9 cellular contexts compared by ENCODE assay signal in the genomic region with DNA sequence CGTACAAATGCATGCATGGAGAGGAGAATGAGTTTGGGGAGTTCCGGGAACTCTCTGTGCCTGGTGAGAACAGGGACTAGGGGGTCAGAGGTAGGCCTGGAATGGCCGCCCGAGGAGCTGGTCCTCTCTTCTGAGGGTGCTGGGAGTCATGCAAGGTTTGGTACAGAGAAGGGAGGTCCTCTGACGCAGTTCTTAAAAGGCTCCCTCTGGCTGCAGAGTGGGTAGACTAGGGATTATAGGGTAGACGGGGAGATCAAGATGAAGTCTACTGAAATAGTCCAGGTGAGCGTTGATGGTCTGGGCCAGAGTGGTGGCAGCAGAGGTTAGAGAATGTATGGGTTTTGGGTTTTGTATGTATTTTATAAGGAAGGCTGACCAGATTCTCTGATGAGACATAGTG. TPM values are rescaled to one million over a fixed set of nuclear protein-coding genes. Genes with fewer than 3 reads are reported as not detected.
DNase-seq lines count a peak whose midpoint lies in the region; ATAC-seq, FAIRE-seq and TF ChIP-seq lines count a peak whose summit lies in the region.
"Had no signal": no experiment of that assay in that cellular context is flagged by ENCODE, and none has a peak within 500 bp of the region (broad histone marks: within the 10 kb centered on the region; RNA-seq: fewer than 3 reads in every experiment).

No MANE protein-coding gene starts in this region.

- H3K9me3 Mint-ChIP-seq in central memory CD8-positive, alpha-beta T cell, result peaks cover 26% of the 10 kb centered on the region

- peak overlapping the region; percentile 98 for H3K4me3 ChIP-seq in AG10803 (ENCODE audit: low read length)
- peak overlapping the region; percentile 98 for H3K4me3 ChIP-seq in HUES64 (ENCODE audit: low read length)
- H3K4me3 ChIP-seq in mononuclear cell (ENCODE audit: low read length), result peak overlapping the region; percentile 69

- no peak for FAIRE-seq in H54 (lab: Jason Lieb, UNC)

- H3K9me3 ChIP-seq in HUES64 (ENCODE audit: insufficient read depth, low read depth, low read length) (no peaks in the 10 kb centered on the region), mononuclear cell (ENCODE audit: low read depth, low read length) (peaks cover 16% of the 10 kb centered on the region)

- no peak for TF ChIP-seq POLR2A in H54 (IDR thresholded peaks at IDR 0.05; ENCODE audit: low read depth, low read length)

- peak overlapping the region; percentile 98 for H3K4me3 Mint-ChIP-seq in central memory CD8-positive, alpha-beta T cell

- H3K27ac Mint-ChIP-seq in central memory CD8-positive, alpha-beta T cell (ENCODE audit: low read depth), result peak overlapping the region; percentile 94

- H3K27me3 ChIP-seq in HUES64 (ENCODE audit: insufficient read depth, low read length) (peaks cover 5% of the 10 kb centered on the region; the same call in 1 of the 2 replicates), mononuclear cell (ENCODE audit: insufficient read depth, low read length) (no peaks in the 10 kb centered on the region)

- no peaks in the 10 kb centered on the region for H3K4me1 ChIP-seq in HUES64 (ENCODE audit: insufficient read depth, low read length)
- peaks cover 16% of the 10 kb centered on the region for H3K4me1 ChIP-seq in mononuclear cell (ENCODE audit: insufficient read depth, low read length)

- H3K36me3 ChIP-seq in HUES64 (ENCODE audit: insufficient read depth, low read length), result peaks cover 28% of the 10 kb centered on the region

- H3K4me1 Mint-ChIP-seq in central memory CD8-positive, alpha-beta T cell, result peaks cover 29% of the 10 kb centered on the region

- 24% methylated on average over 7 of the region's 7 CpGs for WGBS in HUES64

- no peaks in the 10 kb centered on the region for H3K27me3 Mint-ChIP-seq in central memory CD8-positive, alpha-beta T cell

- no peak for TF ChIP-seq CTCF in AG10803 (conservative IDR thresholded peaks at IDR 0.05; ENCODE audit: low read length)

- H3K27ac ChIP-seq in HUES64 (ENCODE audit: low read depth, low read length), result no peak overlapping the region; the same call in 1 of the 2 replicates

- peak; percentile 8 for DNase-seq in AG10803 (ENCODE audit: low read depth)
- DNase-seq in central memory CD8-positive, alpha-beta T cell (ENCODE audit: low spot score in 2 of 2), result no peak
- DNase-seq in NCI-H774 (lab: John Stamatoyannopoulos, UW), result no peak
- DNase-seq in NCI-H128 (lab: John Stamatoyannopoulos, UW; ENCODE audit: unreplicated experiment), result no peak
- no peak for DNase-seq in H54 (ENCODE audit: insufficient read length, low spot score)
- DNase-seq in cerebellum (ENCODE audit: low spot score), result no peak
- DNase-seq: left cardiac atrium had no signal

- peak overlapping the region; percentile 85 for H3K9ac ChIP-seq in HUES64 (ENCODE audit: low read depth, low read length)

- no peak for ATAC-seq in central memory CD8-positive, alpha-beta T cell (replicated peaks; ENCODE audit: extremely low read depth, poor library complexity, severe bottlenecking)

- peaks cover 27% of the 10 kb centered on the region for H3K36me3 Mint-ChIP-seq in central memory CD8-positive, alpha-beta T cell (ENCODE audit: insufficient read depth)

RNA-seq across cellular contexts. Expression of gene ZNF304, which starts 0.8 kb away (rescaled TPM):
- 6.4 TPM for polyA plus RNA-seq in HUES64 (2013, experiment 1 of 2)
- polyA plus RNA-seq in HUES64 (2013, experiment 2 of 2), result 6.2 TPM
- total RNA-seq in mononuclear cell (4.5 TPM), cerebellum (15.9 TPM)

RNA-seq across cellular contexts. Expression of gene TRAPPC2B, which starts 11.5 kb away (rescaled TPM):
- polyA plus RNA-seq in HUES64 (2013, experiment 1 of 2), result 12.5 TPM
- 16.7 TPM for polyA plus RNA-seq in HUES64 (2013, experiment 2 of 2)
- total RNA-seq in mononuclear cell (10.9 TPM), cerebellum (13.0 TPM)

RNA-seq across cellular contexts. Expression of gene ZNF547, which starts 11.5 kb away (rescaled TPM):
- 0.95 TPM for polyA plus RNA-seq in HUES64 (2013, experiment 1 of 2)
- polyA plus RNA-seq in HUES64 (2013, experiment 2 of 2), result 1.6 TPM
- total RNA-seq in mononuclear cell (1.0 TPM), cerebellum (11.5 TPM)

RNA-seq across cellular contexts. Expression of gene ZNF543, which starts 31.6 kb away (rescaled TPM):
- 3.8 TPM for polyA plus RNA-seq in HUES64 (2013, experiment 1 of 2)
- 4.2 TPM for polyA plus RNA-seq in HUES64 (2013, experiment 2 of 2)
- 5.6 TPM for total RNA-seq in mononuclear cell
- total RNA-seq in cerebellum, result 30.1 TPM

RNA-seq across cellular contexts. Expression of gene ZNF548, which starts 37.8 kb away (rescaled TPM):
- polyA plus RNA-seq in HUES64 (2013, experiment 1 of 2), result 5.3 TPM
- 6.4 TPM for polyA plus RNA-seq in HUES64 (2013, experiment 2 of 2)
- total RNA-seq in mononuclear cell, result 46.3 TPM
- total RNA-seq in cerebellum, result 45.7 TPM
